ENCODE assay signal across 14 cellular contexts in the genomic region with DNA sequence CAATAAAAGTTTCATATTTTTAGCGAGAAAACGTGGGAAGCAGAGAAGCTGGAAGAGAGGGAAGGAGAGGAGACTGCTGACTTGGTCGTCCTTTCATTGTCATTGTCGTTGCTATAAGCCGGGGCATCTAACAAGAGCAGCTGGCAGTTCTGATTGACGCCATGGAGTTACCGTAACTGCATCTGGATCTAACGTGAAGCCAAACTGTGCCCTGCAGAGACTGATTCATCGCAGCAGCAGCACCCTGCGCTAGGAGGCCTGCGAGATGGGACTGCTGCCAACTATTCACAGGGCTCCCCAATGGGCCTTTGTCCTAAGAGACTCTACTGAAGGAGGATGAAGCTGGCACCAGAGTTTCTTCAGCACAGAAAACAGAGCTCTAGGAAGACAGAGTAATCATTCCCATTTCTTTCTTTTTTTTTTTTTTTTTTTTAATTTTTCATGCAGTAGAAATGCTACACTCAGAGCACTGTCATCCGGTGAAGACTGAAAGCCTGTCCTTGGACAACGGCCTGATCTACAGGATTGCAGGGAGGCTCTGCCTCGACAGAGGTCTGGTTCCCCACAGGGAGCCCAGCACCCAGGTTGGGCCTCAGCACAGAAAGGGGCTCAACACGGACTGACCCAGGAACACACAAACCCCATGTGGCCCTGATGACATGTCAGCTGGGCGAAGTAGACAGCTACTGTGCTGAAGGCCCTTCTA. TPM values are rescaled to one million over a fixed set of nuclear protein-coding genes. Genes with fewer than 3 reads are reported as not detected.
DNase-seq lines count a peak whose midpoint lies in the region; ATAC-seq and TF ChIP-seq lines count a peak whose summit lies in the region.
"Had no signal": no experiment of that assay in that cellular context is flagged by ENCODE, and none has a peak within 500 bp of the region (broad histone marks: within the 10 kb centered on the region; RNA-seq: fewer than 3 reads in every experiment).

No MANE protein-coding gene starts in this region.

- CTCF ChIA-PET in Caco-2 (lab: Charles Lee) = no interaction called here

- no peaks in the 10 kb centered on the region for H3K36me3 Mint-ChIP-seq in Caco-2 (ENCODE audit: insufficient read depth, unreplicated experiment)
- H3K36me3 Mint-ChIP-seq in activated T-cell treated with anti-CD3 and anti-CD28 coated beads, Interleukin-2, amount 50 U/mL, for 4 hours (ENCODE audit: insufficient read depth) = peaks cover 40% of the 10 kb centered on the region

- H3K36me3 ChIP-seq in Caco-2 (ENCODE audit: control insufficient read depth, insufficient read depth, low read length) = no peaks in the 10 kb centered on the region; the same call in 1 of the 2 replicates
- H3K36me3 ChIP-seq in Karpas-422 (ENCODE audit: insufficient read depth, low read length) = no peaks in the 10 kb centered on the region

- POLR2A ChIA-PET in Caco-2 (lab: Charles Lee) = no interaction called here

- peak; percentile 95 for ATAC-seq in SK-N-SH treated with all-trans-retinoic acid at 6 μM for 48 hours
- no peak for ATAC-seq in activated T-cell treated with anti-CD3 and anti-CD28 coated beads, Interleukin-2, amount 50 U/mL, for 4 hours
- no peak for ATAC-seq in HG02970 (IDR thresholded peaks at IDR 0.05; ENCODE audit: low FRiP score, unreplicated experiment)
- ATAC-seq: GM12878 had no signal

- H3K9ac ChIP-seq in Karpas-422 (ENCODE audit: low read length) = no peak overlapping the region

- no peaks in the 10 kb centered on the region for H3K9me2 ChIP-seq in Karpas-422 (replicated peaks; ENCODE audit: insufficient read depth, low read length)

- no TSS peak for BruUV-seq in Caco-2 (replicated peaks; lab: Mats Ljungman, UMichigan)

- no peak overlapping the region for H3K4me2 ChIP-seq in Karpas-422 (ENCODE audit: low read depth, low read length, poor library complexity, severe bottlenecking)

- H3K9me3 ChIP-seq in Caco-2 = no peaks in the 10 kb centered on the region
- no peaks in the 10 kb centered on the region for H3K9me3 ChIP-seq in Karpas-422 (ENCODE audit: low read length)

- intact Hi-C loops in Caco-2 (cut with micrococcal nuclease; ENCODE audit: unreplicated experiment) = no loop called here

- H3K27me3 ChIP-seq in Caco-2 (replicated peaks; ENCODE audit: control insufficient read depth, insufficient read depth, low read length) (no peaks in the 10 kb centered on the region), Karpas-422 (ENCODE audit: low read length) (no peaks in the 10 kb centered on the region)

- peaks cover 12% of the 10 kb centered on the region for H3K4me1 Mint-ChIP-seq in Caco-2 (ENCODE audit: low read depth, unreplicated experiment)
- H3K4me1 Mint-ChIP-seq in activated T-cell treated with anti-CD3 and anti-CD28 coated beads, Interleukin-2, amount 50 U/mL, for 4 hours (ENCODE audit: low read depth) = peaks cover 13% of the 10 kb centered on the region
- H3K4me1 Mint-ChIP-seq: immature natural killer cell had no signal

- TF ChIP-seq CTCF in Caco-2 (IDR thresholded peaks at IDR 0.05; ENCODE audit: insufficient read depth in 1 of 2, low read depth in 1 of 2, low read length in 1 of 2, severe bottlenecking in 1 of 2, unreplicated experiment in 1 of 2) = no peak

- H3K4me3 ChIP-seq in Caco-2 (ENCODE audit: low read depth, low read length) = no peak overlapping the region
- H3K4me3 ChIP-seq in Karpas-422 (ENCODE audit: low read length) = no peak overlapping the region
- H3K4me3 ChIP-seq: GM12878 had no signal

- H3K27ac Mint-ChIP-seq in Caco-2 (ENCODE audit: unreplicated experiment) = no peak overlapping the region
- H3K27ac Mint-ChIP-seq: activated T-helper 1 cell treated with anti-CD3 and anti-CD28 coated beads, Interleukin-12 subunit alpha, Interleukin-12 subunit beta, Interleukin-2, Interleukin-4 antibody, amounts not matched to agents 30 ng/mL and 10 ng/mL and 1 ng/mL, durations not matched to agents 14 hours and 24 hours and 36 hours; immature natural killer cell had no signal

- DNase-seq in A172 (ENCODE audit: low spot score) (peak; percentile 75), M059J (ENCODE audit: low read depth) (peak; percentile 86), hippocampal formation (lab: John Stamatoyannopoulos, UW) (peak; percentile 92 to 94), Caco-2 (no peak), Karpas-422 (no peak)
- DNase-seq in activated T-cell treated with anti-CD3 and anti-CD28 coated beads, Interleukin-2, amount 50 U/mL, for 4 hours = no peak
- DNase-seq: effector memory CD4-positive, alpha-beta T cell; immature natural killer cell; NCI-H1930; T1000 had no signal

- no peaks in the 10 kb centered on the region for H3K27me3 Mint-ChIP-seq in Caco-2 (ENCODE audit: insufficient read depth, unreplicated experiment)
- no peaks in the 10 kb centered on the region for H3K27me3 Mint-ChIP-seq in activated T-cell treated with anti-CD3 and anti-CD28 coated beads, Interleukin-2, amount 50 U/mL, for 4 hours (ENCODE audit: low read depth)

- no peak overlapping the region for H3K4me3 Mint-ChIP-seq in Caco-2 (ENCODE audit: unreplicated experiment)
- H3K4me3 Mint-ChIP-seq in activated T-cell treated with anti-CD3 and anti-CD28 coated beads, Interleukin-2, amount 50 U/mL, for 4 hours = no peak overlapping the region
- H3K4me3 Mint-ChIP-seq: activated T-helper 1 cell treated with anti-CD3 and anti-CD28 coated beads, Interleukin-12 subunit alpha, Interleukin-12 subunit beta, Interleukin-2, Interleukin-4 antibody, amounts not matched to agents 30 ng/mL and 10 ng/mL and 1 ng/mL, durations not matched to agents 14 hours and 24 hours and 36 hours; immature natural killer cell had no signal

- H3K9me3 Mint-ChIP-seq in Caco-2 (ENCODE audit: unreplicated experiment) = peaks cover 8% of the 10 kb centered on the region
- no peaks in the 10 kb centered on the region for H3K9me3 Mint-ChIP-seq in activated T-cell treated with anti-CD3 and anti-CD28 coated beads, Interleukin-2, amount 50 U/mL, for 4 hours
- H3K9me3 Mint-ChIP-seq: activated T-helper 1 cell treated with anti-CD3 and anti-CD28 coated beads, Interleukin-12 subunit alpha, Interleukin-12 subunit beta, Interleukin-2, Interleukin-4 antibody, amounts not matched to agents 30 ng/mL and 10 ng/mL and 1 ng/mL, durations not matched to agents 14 hours and 24 hours and 36 hours had no signal

- no peak overlapping the region for H2AFZ ChIP-seq in Karpas-422 (ENCODE audit: low read length)

- H3K79me2 ChIP-seq in Karpas-422 (ENCODE audit: low read length) = no peaks in the 10 kb centered on the region

- no peak overlapping the region for H3K27ac ChIP-seq in Karpas-422 (ENCODE audit: low read length)

- H3K4me1 ChIP-seq in Caco-2 (peaks cover 3% of the 10 kb centered on the region), Karpas-422 (ENCODE audit: low read length) (no peaks in the 10 kb centered on the region)

- no peaks in the 10 kb centered on the region for H4K20me1 ChIP-seq in Karpas-422 (ENCODE audit: insufficient read depth, low read depth, low read length)

TF ChIP-seq in SK-N-SH treated with all-trans-retinoic acid at 6 μM for 48 hours, 23 proteins besides CTCF, POLR2A, EP300 and RAD21 (continues in another document):
- TF ChIP-seq, protein P1, sequence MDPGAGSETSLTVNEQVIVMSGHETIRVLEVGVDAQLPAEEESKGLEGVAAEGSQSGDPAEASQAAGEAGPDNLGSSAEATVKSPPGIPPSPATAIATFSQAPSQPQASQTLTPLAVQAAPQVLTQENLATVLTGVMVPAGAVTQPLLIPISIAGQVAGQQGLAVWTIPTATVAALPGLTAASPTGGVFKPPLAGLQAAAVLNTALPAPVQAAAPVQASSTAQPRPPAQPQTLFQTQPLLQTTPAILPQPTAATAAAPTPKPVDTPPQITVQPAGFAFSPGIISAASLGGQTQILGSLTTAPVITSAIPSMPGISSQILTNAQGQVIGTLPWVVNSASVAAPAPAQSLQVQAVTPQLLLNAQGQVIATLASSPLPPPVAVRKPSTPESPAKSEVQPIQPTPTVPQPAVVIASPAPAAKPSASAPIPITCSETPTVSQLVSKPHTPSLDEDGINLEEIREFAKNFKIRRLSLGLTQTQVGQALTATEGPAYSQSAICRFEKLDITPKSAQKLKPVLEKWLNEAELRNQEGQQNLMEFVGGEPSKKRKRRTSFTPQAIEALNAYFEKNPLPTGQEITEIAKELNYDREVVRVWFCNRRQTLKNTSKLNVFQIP (CRISPR knock-in tag; IDR thresholded peaks at IDR 0.05; ENCODE audit: borderline replicate concordance, low read depth) = no peak
- TF ChIP-seq, protein P2, sequence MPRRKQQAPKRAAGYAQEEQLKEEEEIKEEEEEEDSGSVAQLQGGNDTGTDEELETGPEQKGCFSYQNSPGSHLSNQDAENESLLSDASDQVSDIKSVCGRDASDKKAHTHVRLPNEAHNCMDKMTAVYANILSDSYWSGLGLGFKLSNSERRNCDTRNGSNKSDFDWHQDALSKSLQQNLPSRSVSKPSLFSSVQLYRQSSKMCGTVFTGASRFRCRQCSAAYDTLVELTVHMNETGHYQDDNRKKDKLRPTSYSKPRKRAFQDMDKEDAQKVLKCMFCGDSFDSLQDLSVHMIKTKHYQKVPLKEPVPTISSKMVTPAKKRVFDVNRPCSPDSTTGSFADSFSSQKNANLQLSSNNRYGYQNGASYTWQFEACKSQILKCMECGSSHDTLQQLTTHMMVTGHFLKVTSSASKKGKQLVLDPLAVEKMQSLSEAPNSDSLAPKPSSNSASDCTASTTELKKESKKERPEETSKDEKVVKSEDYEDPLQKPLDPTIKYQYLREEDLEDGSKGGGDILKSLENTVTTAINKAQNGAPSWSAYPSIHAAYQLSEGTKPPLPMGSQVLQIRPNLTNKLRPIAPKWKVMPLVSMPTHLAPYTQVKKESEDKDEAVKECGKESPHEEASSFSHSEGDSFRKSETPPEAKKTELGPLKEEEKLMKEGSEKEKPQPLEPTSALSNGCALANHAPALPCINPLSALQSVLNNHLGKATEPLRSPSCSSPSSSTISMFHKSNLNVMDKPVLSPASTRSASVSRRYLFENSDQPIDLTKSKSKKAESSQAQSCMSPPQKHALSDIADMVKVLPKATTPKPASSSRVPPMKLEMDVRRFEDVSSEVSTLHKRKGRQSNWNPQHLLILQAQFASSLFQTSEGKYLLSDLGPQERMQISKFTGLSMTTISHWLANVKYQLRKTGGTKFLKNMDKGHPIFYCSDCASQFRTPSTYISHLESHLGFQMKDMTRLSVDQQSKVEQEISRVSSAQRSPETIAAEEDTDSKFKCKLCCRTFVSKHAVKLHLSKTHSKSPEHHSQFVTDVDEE (CRISPR knock-in tag; IDR thresholded peaks at IDR 0.05) = peak; percentile 69
- peak; percentile 93 for TF ChIP-seq TCF4 (CRISPR knock-in tag; IDR thresholded peaks at IDR 0.05; ENCODE audit: borderline replicate concordance)
- TF ChIP-seq GLIS3 (CRISPR knock-in tag; IDR thresholded peaks at IDR 0.05) = no peak
- no peak for TF ChIP-seq ZFP30 (CRISPR knock-in tag; IDR thresholded peaks at IDR 0.05)
- TF ChIP-seq ZNF8 (CRISPR knock-in tag; IDR thresholded peaks at IDR 0.05) = peak; percentile 92
- TF ChIP-seq ZNF565 (CRISPR knock-in tag; conservative IDR thresholded peaks at IDR 0.05; ENCODE audit: low read depth) = no peak

RNA-seq across cellular contexts. Expression of a gene that starts 47.8 kb away (rescaled TPM):
- total RNA-seq in A172 (2014; rRNA removed; shearing (Covaris generic)) = 20.7 and 25.4 TPM in 2 replicates
- total RNA-seq in M059J (2014; rRNA removed; shearing (Covaris generic)) = 0.42 and 2.2 TPM in 2 replicates
- total RNA-seq in Caco-2 (2022) = 14.1 and 15.1 TPM in 2 replicates
- 10 to 100 TPM in 2 of 3 donors, 1 to 10 TPM in 1; 9.6 to 12.2 (median 10.1) TPM for total RNA-seq in activated T-cell treated with anti-CD3 and anti-CD28 coated beads, Interleukin-2, amount 50 U/mL, for 4 hours
- total RNA-seq in Karpas-422 (2014; rRNA removed; shearing (Covaris generic); ENCODE audit: low replicate concordance) = not detected in 2 replicates

Comparison
In these comparisons a context has a peak if more than half of its experiments do, and no peak if none do; other contexts are left out.
1. DNase-seq: peak in A172 (single experiment), M059J (single experiment) and hippocampal formation (2 of 2); none in Caco-2 (0 of 2), activated T-cell treated with anti-CD3 and anti-CD28 coated beads, Interleukin-2, amount 50 U/mL, for 4 hours (single experiment) and Karpas-422 (single experiment).